23 cellular contexts compared by ENCODE assay signal in genomic region chr17:2372681-2373080, GRCh38. TPM values are rescaled to one million over a fixed set of nuclear protein-coding genes. Genes with fewer than 3 reads are reported as not detected.
DNase-seq lines count a peak whose midpoint lies in the region; ATAC-seq and TF ChIP-seq lines count a peak whose summit lies in the region.
"Had no signal": no experiment of that assay in that cellular context is flagged by ENCODE, and none has a peak within 500 bp of the region (broad histone marks: within the 10 kb centered on the region; RNA-seq: fewer than 3 reads in every experiment).

No MANE protein-coding gene starts in this region.

- H3K27ac Mint-ChIP-seq in MCF 10A (ENCODE audit: low read depth, unreplicated experiment): no peak overlapping the region
- peak overlapping the region; percentile 75 for H3K27ac Mint-ChIP-seq in stimulated activated effector memory CD8-positive, alpha-beta T cell treated with anti-CD3 and anti-CD28 coated beads, Interleukin-12 subunit alpha, Interleukin-12 subunit beta, amount 100 ng/mL, for 72 hours
- H3K27ac Mint-ChIP-seq: B cell; CD4-positive, alpha-beta T cell; CD8-positive, alpha-beta T cell had no signal

- no peaks in the 10 kb centered on the region for H3K27me3 ChIP-seq in SK-N-SH (ENCODE audit: insufficient read depth)
- H3K27me3 ChIP-seq in breast epithelium: no peaks in the 10 kb centered on the region
- H3K27me3 ChIP-seq: BLaER1 treated with 17β-estradiol and CSF1 and Interleukin-3, amounts not matched to agents 10 nM and 100 nM had no signal

- H3F3A ChIP-seq in SK-N-SH (replicated peaks; ENCODE audit: insufficient read depth): no peaks in the 10 kb centered on the region

- CTCF ChIA-PET in SK-N-SH (lab: Yijun Ruan, JAX) (interaction anchor here (2.4 to 26.4 kb wide), 3 partner anchors 10 to 36 kb away, joined by 8 to 654 read pairs (median 88); partner anchors contain the start of gene MNT), MCF 10A (lab: Yijun Ruan, JAX) (interaction anchor here (1.2 kb wide), 1 partner anchor 10 kb away, joined by 4 read pairs; no protein-coding TSS in a partner anchor)

- no peak overlapping the region for H3K4me2 ChIP-seq in SK-N-SH
- H3K4me2 ChIP-seq: A549; BLaER1 treated with 17β-estradiol and CSF1 and Interleukin-3, amounts not matched to agents 10 nM and 100 nM had no signal

- H3K27me3 Mint-ChIP-seq in MCF 10A (ENCODE audit: insufficient read depth, unreplicated experiment): no peaks in the 10 kb centered on the region
- H3K27me3 Mint-ChIP-seq: B cell; CD4-positive, alpha-beta T cell had no signal

- H3K27ac ChIP-seq in SK-N-SH (ENCODE audit: low read depth in 2 of 2, low read length in 1 of 2): no peak overlapping the region
- H3K27ac ChIP-seq in breast epithelium: peak overlapping the region; percentile 25 to 84
- H3K27ac ChIP-seq: 22Rv1, A549, C4-2B had no signal

- peaks cover 6% of the 10 kb centered on the region for H3K4me1 Mint-ChIP-seq in MCF 10A (ENCODE audit: insufficient read depth, unreplicated experiment)
- no peaks in the 10 kb centered on the region for H3K4me1 Mint-ChIP-seq in stimulated activated effector memory CD8-positive, alpha-beta T cell treated with anti-CD3 and anti-CD28 coated beads, Interleukin-12 subunit alpha, Interleukin-12 subunit beta, amount 100 ng/mL, for 72 hours
- H3K4me1 Mint-ChIP-seq: B cell had no signal

- TF ChIP-seq CTCF in SK-N-SH (IDR thresholded peaks at IDR 0.05) (no peak), breast epithelium (IDR thresholded peaks at IDR 0.05) (no peak), MCF 10A (IDR thresholded peaks at IDR 0.05; ENCODE audit: unreplicated experiment) (no peak)

- H3K4me3 ChIP-seq in SK-N-SH (ENCODE audit: low read depth in 2 of 2, low read length in 1 of 2) (no peak overlapping the region), breast epithelium (no peak overlapping the region)
- H3K4me3 ChIP-seq: A549; BLaER1 treated with 17β-estradiol and CSF1 and Interleukin-3, amounts not matched to agents 10 nM and 100 nM; GM12878 had no signal

- DNase-seq in SK-N-SH (peak; percentile 21), breast epithelium (ENCODE audit: low spot score in 2 of 2) (no peak), MCF 10A (ENCODE audit: unreplicated experiment) (no peak)
- DNase-seq in stimulated activated effector memory CD8-positive, alpha-beta T cell treated with anti-CD3 and anti-CD28 coated beads, Interleukin-12 subunit alpha, Interleukin-12 subunit beta, amount 100 ng/mL, for 72 hours (ENCODE audit: low spot score in 2 of 2): no peak
- DNase-seq: AML-193; CD4-positive, alpha-beta T cell; CD8-positive, alpha-beta T cell; COR-L47; DMS 273 treated with DMSO at 0.1 percent for 48 hours; DMS153; DMS53; DMS79; DND-41; EL; GDM1 had no signal

- intact Hi-C loops in breast epithelium (cut with DNase I; ENCODE audit: low total_unique reads): no loop called here
- intact Hi-C loops in MCF 10A (cut with micrococcal nuclease): no loop called here

- H2AFZ ChIP-seq in SK-N-SH (ENCODE audit: low read depth): no peak overlapping the region

- 95% methylated on average over 8 of the region's 16 CpGs for WGBS in SK-N-SH (ENCODE audit: low lambda C conversion rate)

- TF ChIP-seq RAD21 in SK-N-SH (IDR thresholded peaks at IDR 0.05; ENCODE audit: low read length): no peak

- H3K9ac ChIP-seq in SK-N-SH: no peak overlapping the region

- H3K36me3 ChIP-seq in SK-N-SH (replicated peaks in 1 of 2; ENCODE audit: control insufficient read depth in 1 of 2, insufficient read depth in 2 of 2, low read length in 1 of 2) (peaks cover 3 to 72% of the 10 kb centered on the region in 2 experiments), breast epithelium (no peaks in the 10 kb centered on the region)

- no peak for TF ChIP-seq EP300 in SK-N-SH (IDR thresholded peaks at IDR 0.05; ENCODE audit: borderline replicate concordance in 1 of 2, low read depth in 1 of 2, low read length in 1 of 2)

- H3K4me1 ChIP-seq in SK-N-SH (ENCODE audit: control insufficient read depth in 1 of 2, insufficient read depth in 2 of 2, low read depth in 1 of 2, low read length in 1 of 2) (no peaks in the 10 kb centered on the region; a peak in 1 of 4 replicates), breast epithelium (peaks cover 0 to 7% of the 10 kb centered on the region in 2 donors)
- H3K4me1 ChIP-seq: A549 had no signal

- no peak for TF ChIP-seq POLR2A in breast epithelium (IDR thresholded peaks at IDR 0.05)

- no peak overlapping the region for H3K4me3 Mint-ChIP-seq in MCF 10A (ENCODE audit: unreplicated experiment)
- no peak overlapping the region for H3K4me3 Mint-ChIP-seq in stimulated activated effector memory CD8-positive, alpha-beta T cell treated with anti-CD3 and anti-CD28 coated beads, Interleukin-12 subunit alpha, Interleukin-12 subunit beta, amount 100 ng/mL, for 72 hours
- H3K4me3 Mint-ChIP-seq: B cell; CD4-positive, alpha-beta T cell; CD8-positive, alpha-beta T cell had no signal

- no peaks in the 10 kb centered on the region for H3K9me3 Mint-ChIP-seq in MCF 10A (ENCODE audit: unreplicated experiment)
- H3K9me3 Mint-ChIP-seq in stimulated activated effector memory CD8-positive, alpha-beta T cell treated with anti-CD3 and anti-CD28 coated beads, Interleukin-12 subunit alpha, Interleukin-12 subunit beta, amount 100 ng/mL, for 72 hours: no peaks in the 10 kb centered on the region
- H3K9me3 Mint-ChIP-seq: CD4-positive, alpha-beta T cell; CD8-positive, alpha-beta T cell had no signal

- H3K9me3 ChIP-seq in SK-N-SH (no peaks in the 10 kb centered on the region), breast epithelium (no peaks in the 10 kb centered on the region)
- H3K9me3 ChIP-seq: A549; BLaER1 treated with 17β-estradiol and CSF1 and Interleukin-3, amounts not matched to agents 10 nM and 100 nM had no signal

- no peaks in the 10 kb centered on the region for H4K20me1 ChIP-seq in SK-N-SH (ENCODE audit: insufficient read depth)

- no peak for ATAC-seq in SK-N-SH treated with all-trans-retinoic acid at 6 μM for 48 hours
- ATAC-seq in stimulated activated effector memory CD8-positive, alpha-beta T cell treated with anti-CD3 and anti-CD28 coated beads, Interleukin-12 subunit alpha, Interleukin-12 subunit beta, amount 100 ng/mL, for 72 hours: no peak
- ATAC-seq in HG02678 (IDR thresholded peaks at IDR 0.05; ENCODE audit: unreplicated experiment): no peak
- ATAC-seq: A549; CD8-positive, alpha-beta T cell; GM12878 had no signal

- H3K9me2 ChIP-seq in SK-N-SH: no peaks in the 10 kb centered on the region

- POLR2A ChIA-PET in SK-N-SH (lab: Yijun Ruan, JAX): no interaction called here
- POLR2A ChIA-PET in MCF 10A (lab: Yijun Ruan, JAX): interaction anchor here (0.9 to 1.2 kb wide), 2 partner anchors 13 to 37 kb away, joined by 3 read pairs; partner anchors contain the start of gene TSR1

- H3K36me3 Mint-ChIP-seq in MCF 10A (ENCODE audit: insufficient read depth, unreplicated experiment): peaks cover 28% of the 10 kb centered on the region
- H3K36me3 Mint-ChIP-seq in stimulated activated effector memory CD8-positive, alpha-beta T cell treated with anti-CD3 and anti-CD28 coated beads, Interleukin-12 subunit alpha, Interleukin-12 subunit beta, amount 100 ng/mL, for 72 hours: peaks cover 20% of the 10 kb centered on the region

- no TSS peak for BruUV-seq in MCF 10A (replicated peaks; lab: Mats Ljungman, UMichigan)

- H3K79me2 ChIP-seq in SK-N-SH (ENCODE audit: insufficient read depth): no peaks in the 10 kb centered on the region

TF ChIP-seq in SK-N-SH, 30 proteins besides CTCF, POLR2A, EP300 and RAD21:
- TF ChIP-seq FOSL2 (IDR thresholded peaks at IDR 0.05; ENCODE audit: borderline replicate concordance, low read depth) (no peak), ELF1 (IDR thresholded peaks at IDR 0.05) (no peak), YY1 (IDR thresholded peaks at IDR 0.05; ENCODE audit: low read depth) (no peak), TEAD4 (IDR thresholded peaks at IDR 0.05; ENCODE audit: borderline replicate concordance, insufficient read depth) (no peak)
- TF ChIP-seq, protein P1, sequence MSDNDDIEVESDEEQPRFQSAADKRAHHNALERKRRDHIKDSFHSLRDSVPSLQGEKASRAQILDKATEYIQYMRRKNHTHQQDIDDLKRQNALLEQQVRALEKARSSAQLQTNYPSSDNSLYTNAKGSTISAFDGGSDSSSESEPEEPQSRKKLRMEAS (IDR thresholded peaks at IDR 0.05; ENCODE audit: low read depth): no peak

TF ChIP-seq in SK-N-SH treated with all-trans-retinoic acid at 6 μM for 48 hours, 23 proteins besides CTCF, POLR2A, EP300 and RAD21:
- TF ChIP-seq ZNF70 (CRISPR knock-in tag; IDR thresholded peaks at IDR 0.05) (no peak), CSDC2 (CRISPR knock-in tag; IDR thresholded peaks at IDR 0.05) (no peak), PATZ1 (CRISPR knock-in tag; IDR thresholded peaks at IDR 0.05; ENCODE audit: borderline replicate concordance) (no peak)

RNA-seq across cellular contexts. Expression of gene MNT, which starts 28.2 kb away (rescaled TPM):
- polyA plus RNA-seq in SK-N-SH (2012; rRNA removed): 7.1 and 7.4 TPM in 2 replicates
- 3.2 and 4.4 TPM in 2 replicates for polyA plus RNA-seq in SK-N-SH (2012; cell fraction: cytosol; rRNA removed)
- polyA plus RNA-seq in SK-N-SH (2012; cell fraction: nucleus; rRNA removed): 50.2 and 76.3 TPM in 2 replicates
- total RNA-seq in breast epithelium (10 to 100 TPM in 1 of 3 donors, 1 to 10 TPM in 2; 7.7 to 10.2 (median 8.8) TPM), MCF 10A (2022) (25.5 and 32.5 TPM in 2 replicates)

RNA-seq across cellular contexts. Expression of gene SGSM2, which starts 35.4 kb away (rescaled TPM):
- polyA plus RNA-seq in SK-N-SH (2012; rRNA removed): 85.9 and 98.6 TPM in 2 replicates
- polyA plus RNA-seq in SK-N-SH (2012; cell fraction: cytosol; rRNA removed): 18.0 and 30.4 TPM in 2 replicates
- polyA plus RNA-seq in SK-N-SH (2012; cell fraction: nucleus; rRNA removed): 605 and 826 TPM in 2 replicates
- total RNA-seq in breast epithelium: 100 to 1,000 TPM in 1 of 3 donors, 10 to 100 TPM in 2; 27.8 to 125 (median 85.5) TPM
- total RNA-seq in MCF 10A (2022): 26.5 and 35.1 TPM in 2 replicates

RNA-seq across cellular contexts. Expression of gene TSR1, which starts 36.4 kb away (rescaled TPM):
- 26.7 and 29.0 TPM in 2 replicates for polyA plus RNA-seq in SK-N-SH (2012; rRNA removed)
- polyA plus RNA-seq in SK-N-SH (2012; cell fraction: cytosol; rRNA removed): 26.0 and 27.0 TPM in 2 replicates
- polyA plus RNA-seq in SK-N-SH (2012; cell fraction: nucleus; rRNA removed): 38.2 and 50.3 TPM in 2 replicates
- total RNA-seq in breast epithelium (10 to 100 TPM; 28.8 to 43.6 (median 43.0) TPM), MCF 10A (2022) (44.3 and 61.5 TPM in 2 replicates)

Comparison
In these comparisons a context has a peak if more than half of its experiments do, and no peak if none do; other contexts are left out.
1. H3K27ac ChIP-seq: peak in breast epithelium (2 of 2); none in SK-N-SH (0 of 2).